Comparison of ENCODE assay signal across 19 cellular contexts in the genomic region with DNA sequence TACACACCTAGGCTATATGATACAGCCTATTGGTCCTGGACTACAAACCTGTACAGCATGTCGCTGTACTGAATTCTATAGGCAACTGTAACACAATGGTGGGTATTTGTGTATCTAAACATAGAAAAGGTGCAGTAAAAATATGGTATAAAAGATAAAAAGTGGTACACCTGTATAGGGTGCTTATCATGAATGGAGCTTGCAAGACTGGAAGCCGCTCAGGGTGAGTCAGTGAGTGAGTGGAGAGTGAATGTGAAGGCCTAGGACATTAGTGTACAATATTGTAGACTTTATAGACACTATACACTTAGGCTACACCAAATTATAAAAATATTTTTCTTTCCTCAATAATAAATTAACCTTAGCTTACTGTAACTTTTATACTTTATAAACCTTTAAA. TPM values are rescaled to one million over a fixed set of nuclear protein-coding genes. Genes with fewer than 3 reads are reported as not detected.
"Had no signal": no experiment of that assay in that cellular context is flagged by ENCODE, and none has a peak within 500 bp of the region (broad histone marks: within the 10 kb centered on the region; RNA-seq: fewer than 3 reads in every experiment).

No MANE protein-coding gene starts in this region.

- H3K9me3 ChIP-seq: MG63, SJCRH30 had no signal

- H3K27ac ChIP-seq: RWPE1, SJCRH30 had no signal

- H3K4me3 ChIP-seq: MG63, SJCRH30 had no signal

- DNase-seq: Karpas-422, KG1, MG63, NCI-H1092, NCI-H1105 treated with DMSO at 0.1 percent for 48 hours, NCI-H1436, NCI-H187, NCI-H2029, NCI-H2081 treated with DMSO at 0.1 percent for 48 hours, NCI-H2171, NCI-H446, NCI-H510A, NCI-H524 treated with DMSO at 0.1 percent for 48 hours, NCI-H69, NCI-H774, SHP77, SJCRH30 had no signal

- H3K4me1 ChIP-seq: SJCRH30 had no signal

- FAIRE-seq: HepG2 had no signal

- ATAC-seq: HepG2 had no signal

- H3K27me3 ChIP-seq: MG63, SJCRH30 had no signal

- H3K36me3 ChIP-seq: MG63, SJCRH30 had no signal

RNA-seq across cellular contexts. Expression of a gene that starts 41.8 kb away (rescaled TPM):
- total RNA-seq: HepG2 had no signal
